Comparison of ENCODE assay signal across 1 cellular context in the genomic region with DNA sequence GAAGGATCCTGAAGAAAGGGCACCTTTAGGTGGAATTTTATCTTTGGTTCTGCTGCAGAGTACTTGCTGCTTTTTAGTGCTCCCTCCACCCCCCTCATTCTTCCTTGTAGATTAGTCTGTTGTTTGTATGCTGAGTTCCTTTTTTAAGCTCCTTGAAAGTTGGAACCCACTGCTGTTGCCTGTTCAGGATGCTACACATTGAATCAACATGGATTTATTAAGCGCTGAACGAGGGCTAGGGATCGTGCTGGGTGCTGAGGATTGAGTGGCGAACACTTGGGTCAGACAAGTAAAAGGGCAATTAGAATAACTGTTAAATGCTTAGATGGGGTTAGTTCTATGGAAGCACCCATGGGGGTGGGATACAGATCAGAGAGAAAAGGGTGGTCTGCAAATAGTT.
TF ChIP-seq lines count a peak whose summit lies in the region.

No MANE protein-coding gene starts in this region.

TF ChIP-seq in HEK293, 187 proteins besides CTCF, POLR2A, EP300 and RAD21 (continued from another document):
- TF ChIP-seq, protein P1, sequence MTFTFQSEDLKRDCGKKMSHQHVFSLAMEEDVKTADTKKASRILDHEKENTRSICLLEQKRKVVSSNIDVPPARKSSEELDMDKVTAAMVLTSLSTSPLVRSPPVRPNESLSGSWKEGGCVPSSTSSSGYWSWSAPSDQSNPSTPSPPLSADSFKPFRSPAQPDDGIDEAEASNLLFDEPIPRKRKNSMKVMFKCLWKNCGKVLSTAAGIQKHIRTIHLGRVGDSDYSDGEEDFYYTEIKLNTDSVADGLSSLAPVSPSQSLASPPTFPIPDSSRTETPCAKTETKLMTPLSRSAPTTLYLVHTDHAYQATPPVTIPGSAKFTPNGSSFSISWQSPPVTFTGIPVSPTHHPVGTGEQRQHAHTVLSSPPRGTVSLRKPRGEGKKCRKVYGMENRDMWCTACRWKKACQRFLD (tag by site-specific recombination; IDR thresholded peaks at IDR 0.05) = no peak
- TF ChIP-seq ZNF169 (tag by site-specific recombination; IDR thresholded peaks at IDR 0.05) (no peak), TCF7L2 (IDR thresholded peaks at IDR 0.05; ENCODE audit: borderline replicate concordance, low read depth, low read length) (no peak), ZBTB48 (tag by site-specific recombination; IDR thresholded peaks at IDR 0.05) (0 out of 2 replicates have a peak, but pooled peaks have one; percentile 13), ZNF311 (tag by site-specific recombination; IDR thresholded peaks at IDR 0.05; ENCODE audit: borderline replicate concordance) (no peak), ZNF660 (tag by site-specific recombination; IDR thresholded peaks at IDR 0.05) (no peak)
TF ChIP-seq in HEK293: peak in this region for 2.
